ENCODE assay signal across 8 cellular contexts in genomic region chr13:52599853-52600603, GRCh38. TPM values are rescaled to one million over a fixed set of nuclear protein-coding genes. Genes with fewer than 3 reads are reported as not detected.
A peak's percentile ranks its signal among the peaks of the same experiment; 100 is the strongest.
DNase-seq lines count a peak whose midpoint lies in the region; ATAC-seq and TF ChIP-seq lines count a peak whose summit lies in the region.

No MANE protein-coding gene starts in this region.

- peak overlapping the region; percentile 75 for H2AFZ ChIP-seq in PC-3 (ENCODE audit: low read length)

- no peaks in the 10 kb centered on the region for H3F3A ChIP-seq in PC-3 (ENCODE audit: low read length, unreplicated experiment)

- H3K36me3 ChIP-seq in A673 (ENCODE audit: insufficient read depth, low read length, poor library complexity, severe bottlenecking) (no peaks in the 10 kb centered on the region), PC-3 (ENCODE audit: low read depth, low read length) (no peaks in the 10 kb centered on the region), lung (ENCODE audit: control insufficient read depth in 2 of 2, insufficient read depth in 2 of 2, low read length in 2 of 2) (no peaks in the 10 kb centered on the region)

- peaks cover 5% of the 10 kb centered on the region for H3K36me3 Mint-ChIP-seq in type B pancreatic cell

- H4K20me1 ChIP-seq in PC-3 (ENCODE audit: low read length): no peaks in the 10 kb centered on the region

- H3K9me3 ChIP-seq in A673 (ENCODE audit: low read depth, low read length, poor library complexity, severe bottlenecking) (no peaks in the 10 kb centered on the region), PC-3 (ENCODE audit: low read length) (no peaks in the 10 kb centered on the region), lung (ENCODE audit: control insufficient read depth in 2 of 2, insufficient read depth in 1 of 2, low read length in 1 of 2) (no peaks in the 10 kb centered on the region)

- H3K4me1 ChIP-seq in A673 (ENCODE audit: insufficient read depth, low read length, poor library complexity, severe bottlenecking): no peaks in the 10 kb centered on the region
- H3K4me1 ChIP-seq in PC-3 (ENCODE audit: insufficient read depth, low read length): no peaks in the 10 kb centered on the region; the same call in 1 of the 2 replicates
- peaks cover 5 to 7% of the 10 kb centered on the region in 2 donors for H3K4me1 ChIP-seq in lung (ENCODE audit: control insufficient read depth in 2 of 2, insufficient read depth in 2 of 2, low read length in 2 of 2)

- H3K27me3 Mint-ChIP-seq in type B pancreatic cell: no peaks in the 10 kb centered on the region

- intact Hi-C loops in A673 (cut with micrococcal nuclease; ENCODE audit: unreplicated experiment) (loop anchor here (10.0 kb wide), 1 partner anchor 595 kb away; no protein-coding TSS in a partner anchor), PC-3 (cut with micrococcal nuclease) (no loop called here), dorsolateral prefrontal cortex (cut with DNase I) (no loop called here)

- POLR2A ChIA-PET in A673 (lab: Charles Lee; ENCODE audit: low non-redundant PET) (no interaction called here), PC-3 (lab: Charles Lee; ENCODE audit: unreplicated experiment) (no interaction called here)

- BruUV-seq in A673 (replicated peaks; lab: Mats Ljungman, UMichigan) (no TSS peak), PC-3 (replicated peaks; lab: Mats Ljungman, UMichigan) (no TSS peak)

- 4 to 7% methylated on average over 63 to 73 of the region's 73 CpGs for WGBS in lung, 2 donors

- H3K4me3 ChIP-seq in A673 (ENCODE audit: low read depth, low read length, poor library complexity, severe bottlenecking) (peak overlapping the region; percentile 43), PC-3 (ENCODE audit: low read length) (peak overlapping the region; percentile 67), dorsolateral prefrontal cortex (peak overlapping the region; percentile 21 to 84 (median 61)), lung (no peak overlapping the region)

- H3K4me1 Mint-ChIP-seq in type B pancreatic cell (ENCODE audit: unreplicated experiment): peaks cover 25% of the 10 kb centered on the region

- in situ Hi-C loops in GM13976 (cut with MboI; ENCODE audit: low sequenced_read_pairs, unreplicated experiment): loop anchor here (25.0 kb wide), 1 partner anchor 212 kb away; no protein-coding TSS in a partner anchor

- no peaks in the 10 kb centered on the region for H3K79me2 ChIP-seq in PC-3 (ENCODE audit: low read length)

- peak overlapping the region; percentile 60 for H3K9ac ChIP-seq in PC-3 (ENCODE audit: low read length)

- DNase-seq in A673 (ENCODE audit: low spot score) (peak; percentile 14), GM13976 (ENCODE audit: low spot score) (peak; percentile 69), PC-3 (no peak), dorsolateral prefrontal cortex (peak in 5 of 10 donors; percentile 14 to 64 (median 53)), lung (ENCODE audit: low spot score) (no peak), type B pancreatic cell (ENCODE audit: extremely low spot score, unreplicated experiment) (no peak)

- no peak for TF ChIP-seq CTCF in A673 (conservative IDR thresholded peaks at IDR 0.05; ENCODE audit: low read depth, low read length)
- TF ChIP-seq CTCF in GM13976 (IDR thresholded peaks at IDR 0.05; ENCODE audit: borderline replicate concordance, control extremely low read depth, extremely low read depth, insufficient read depth, missing control alignments): no peak
- no peak for TF ChIP-seq CTCF in PC-3 (conservative IDR thresholded peaks at IDR 0.05; ENCODE audit: low read depth, low read length)
- peak in 1 of 56 donors; percentile 18 for TF ChIP-seq CTCF in dorsolateral prefrontal cortex (IDR thresholded peaks at IDR 0.05 in 54 of 56, conservative IDR thresholded peaks at IDR 0.05 in 2 of 56; ENCODE audit: low read depth in 1 of 56, partially characterized antibody in 56 of 56)
- TF ChIP-seq CTCF in lung (IDR thresholded peaks at IDR 0.05; ENCODE audit: control extremely low read depth, extremely low read depth): no peak
- peak; percentile 31 for TF ChIP-seq CTCF in type B pancreatic cell (conservative IDR thresholded peaks at IDR 0.05)

- peak; percentile 73 for ATAC-seq in HG02885 (IDR thresholded peaks at IDR 0.05; ENCODE audit: poor library complexity, unreplicated experiment)
- peak; percentile 69 for ATAC-seq in PC-3
- peak; percentile 50 for ATAC-seq in lung (ENCODE audit: insufficient read depth, low FRiP score)
- no peak for ATAC-seq in HG03025 (IDR thresholded peaks at IDR 0.05; ENCODE audit: low FRiP score, unreplicated experiment)

- no peaks in the 10 kb centered on the region for H3K9me2 ChIP-seq in PC-3 (replicated peaks; ENCODE audit: low read length)

- H3K9me3 Mint-ChIP-seq in type B pancreatic cell: no peaks in the 10 kb centered on the region

- peak overlapping the region; percentile 86 for H3K27ac Mint-ChIP-seq in type B pancreatic cell

- peak overlapping the region; percentile 81 for H3K4me2 ChIP-seq in PC-3 (ENCODE audit: low read length)

- no peaks in the 10 kb centered on the region for H3K27me3 ChIP-seq in A673 (replicated peaks; ENCODE audit: insufficient read depth, low read depth, low read length, poor library complexity)
- no peaks in the 10 kb centered on the region for H3K27me3 ChIP-seq in PC-3 (ENCODE audit: low read length)
- peaks cover 0 to 19% (median 0%) of the 10 kb centered on the region in 45 donors for H3K27me3 ChIP-seq in dorsolateral prefrontal cortex
- no peaks in the 10 kb centered on the region for H3K27me3 ChIP-seq in lung (ENCODE audit: control insufficient read depth, insufficient read depth)

- CTCF ChIA-PET in A673 (lab: Charles Lee): no interaction called here
- CTCF ChIA-PET in PC-3 (lab: Charles Lee): no interaction called here

- H3K4me3 Mint-ChIP-seq in type B pancreatic cell: peak overlapping the region; percentile 96

- H3K27ac ChIP-seq in A673 (ENCODE audit: low read depth, low read length, poor library complexity, severe bottlenecking): peak overlapping the region; percentile 13
- H3K27ac ChIP-seq in PC-3 (ENCODE audit: low read length): no peak overlapping the region
- H3K27ac ChIP-seq in dorsolateral prefrontal cortex: peak overlapping the region in 31 of 59 donors; percentile 20 to 87 (median 63)
- H3K27ac ChIP-seq in lung (ENCODE audit: low read depth in 1 of 2, low read length in 1 of 2): peak overlapping the region in 1 of 2 donors; percentile 0

RNA-seq across cellular contexts. Expression of gene HNRNPA1L2, which starts 42.2 kb away (rescaled TPM):
- total RNA-seq in A673 (2021) (10.1 and 10.7 TPM in 2 replicates), PC-3 (2014; rRNA removed) (3.4 and 6.2 TPM in 2 replicates), dorsolateral prefrontal cortex (10 to 100 TPM in 80 of 120 experiments, 1 to 10 TPM in 40; 6.6 to 16.4 (median 11.1) TPM), lung (10 to 100 TPM in 1 of 2 donors, 1 to 10 TPM in 1; 7.2 to 10.3 TPM), type B pancreatic cell (ENCODE audit: low replicate concordance) (4.9 and 11.6 TPM in 2 replicates)
- polyA plus RNA-seq in lung: 1 to 10 TPM; 4.8 to 9.5 TPM

RNA-seq across cellular contexts. Expression of gene SUGT1, which starts 52.6 kb away (rescaled TPM):
- total RNA-seq in A673 (2021): 104 and 132 TPM in 2 replicates
- 26.0 and 29.3 TPM in 2 replicates for total RNA-seq in PC-3 (2014; rRNA removed)
- total RNA-seq in dorsolateral prefrontal cortex: 100 to 1,000 TPM in 6 of 120 experiments, 10 to 100 TPM in 114; 53.9 to 120 (median 77.9) TPM
- 10 to 100 TPM; 39.2 to 48.7 TPM for total RNA-seq in lung
- 10 to 100 TPM; 30.6 to 37.0 TPM for polyA plus RNA-seq in lung
- total RNA-seq in type B pancreatic cell (ENCODE audit: low replicate concordance): 45.9 and 56.8 TPM in 2 replicates

Comparison
In these comparisons a context has a peak if more than half of its experiments do, and no peak if none do; other contexts are left out.
1. DNase-seq: peak in A673 (single experiment) and GM13976 (single experiment); none in PC-3 (single experiment), lung (single experiment) and type B pancreatic cell (single experiment).